In the genomic region with DNA sequence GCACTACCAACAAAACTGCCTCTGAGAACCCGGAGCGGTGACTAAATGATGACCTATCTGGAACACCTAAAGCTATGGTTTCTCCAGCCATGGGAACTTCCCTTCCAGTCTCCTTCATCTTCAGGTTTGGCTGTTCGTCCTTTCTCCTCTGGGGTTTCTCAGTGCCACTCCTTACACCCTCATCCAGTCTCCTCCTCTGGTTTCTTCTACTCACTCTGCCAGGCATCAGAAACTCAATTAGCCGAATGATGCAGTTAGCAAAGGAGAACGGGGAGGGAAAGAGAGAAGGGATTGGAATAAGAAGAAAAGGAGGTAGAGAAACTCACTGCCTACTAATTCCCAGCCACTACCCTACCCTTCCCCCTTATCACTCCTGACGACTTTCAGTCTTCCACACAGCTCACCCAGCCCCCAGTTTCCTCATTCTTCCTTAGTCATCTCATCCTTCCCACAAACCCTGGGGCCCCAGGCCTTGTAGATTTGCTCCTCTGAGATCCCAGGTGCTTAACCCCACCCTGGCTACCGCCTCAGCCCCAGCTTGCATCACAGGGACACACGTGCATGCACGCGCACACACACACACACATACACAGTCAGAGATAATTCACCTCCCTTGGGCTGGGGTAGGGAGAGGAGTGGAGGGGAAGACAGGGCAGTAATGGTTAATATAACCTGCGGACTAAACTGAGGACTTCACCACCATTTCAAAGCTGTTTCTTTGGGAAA, we compare ENCODE assay signal across 1 cellular context.
TF ChIP-seq lines count a peak whose summit lies in the region.

No MANE protein-coding gene starts in this region.

TF ChIP-seq in GM23338, 12 proteins besides CTCF, POLR2A, EP300 and RAD21 (continued from another document):
- TF ChIP-seq, protein P1, sequence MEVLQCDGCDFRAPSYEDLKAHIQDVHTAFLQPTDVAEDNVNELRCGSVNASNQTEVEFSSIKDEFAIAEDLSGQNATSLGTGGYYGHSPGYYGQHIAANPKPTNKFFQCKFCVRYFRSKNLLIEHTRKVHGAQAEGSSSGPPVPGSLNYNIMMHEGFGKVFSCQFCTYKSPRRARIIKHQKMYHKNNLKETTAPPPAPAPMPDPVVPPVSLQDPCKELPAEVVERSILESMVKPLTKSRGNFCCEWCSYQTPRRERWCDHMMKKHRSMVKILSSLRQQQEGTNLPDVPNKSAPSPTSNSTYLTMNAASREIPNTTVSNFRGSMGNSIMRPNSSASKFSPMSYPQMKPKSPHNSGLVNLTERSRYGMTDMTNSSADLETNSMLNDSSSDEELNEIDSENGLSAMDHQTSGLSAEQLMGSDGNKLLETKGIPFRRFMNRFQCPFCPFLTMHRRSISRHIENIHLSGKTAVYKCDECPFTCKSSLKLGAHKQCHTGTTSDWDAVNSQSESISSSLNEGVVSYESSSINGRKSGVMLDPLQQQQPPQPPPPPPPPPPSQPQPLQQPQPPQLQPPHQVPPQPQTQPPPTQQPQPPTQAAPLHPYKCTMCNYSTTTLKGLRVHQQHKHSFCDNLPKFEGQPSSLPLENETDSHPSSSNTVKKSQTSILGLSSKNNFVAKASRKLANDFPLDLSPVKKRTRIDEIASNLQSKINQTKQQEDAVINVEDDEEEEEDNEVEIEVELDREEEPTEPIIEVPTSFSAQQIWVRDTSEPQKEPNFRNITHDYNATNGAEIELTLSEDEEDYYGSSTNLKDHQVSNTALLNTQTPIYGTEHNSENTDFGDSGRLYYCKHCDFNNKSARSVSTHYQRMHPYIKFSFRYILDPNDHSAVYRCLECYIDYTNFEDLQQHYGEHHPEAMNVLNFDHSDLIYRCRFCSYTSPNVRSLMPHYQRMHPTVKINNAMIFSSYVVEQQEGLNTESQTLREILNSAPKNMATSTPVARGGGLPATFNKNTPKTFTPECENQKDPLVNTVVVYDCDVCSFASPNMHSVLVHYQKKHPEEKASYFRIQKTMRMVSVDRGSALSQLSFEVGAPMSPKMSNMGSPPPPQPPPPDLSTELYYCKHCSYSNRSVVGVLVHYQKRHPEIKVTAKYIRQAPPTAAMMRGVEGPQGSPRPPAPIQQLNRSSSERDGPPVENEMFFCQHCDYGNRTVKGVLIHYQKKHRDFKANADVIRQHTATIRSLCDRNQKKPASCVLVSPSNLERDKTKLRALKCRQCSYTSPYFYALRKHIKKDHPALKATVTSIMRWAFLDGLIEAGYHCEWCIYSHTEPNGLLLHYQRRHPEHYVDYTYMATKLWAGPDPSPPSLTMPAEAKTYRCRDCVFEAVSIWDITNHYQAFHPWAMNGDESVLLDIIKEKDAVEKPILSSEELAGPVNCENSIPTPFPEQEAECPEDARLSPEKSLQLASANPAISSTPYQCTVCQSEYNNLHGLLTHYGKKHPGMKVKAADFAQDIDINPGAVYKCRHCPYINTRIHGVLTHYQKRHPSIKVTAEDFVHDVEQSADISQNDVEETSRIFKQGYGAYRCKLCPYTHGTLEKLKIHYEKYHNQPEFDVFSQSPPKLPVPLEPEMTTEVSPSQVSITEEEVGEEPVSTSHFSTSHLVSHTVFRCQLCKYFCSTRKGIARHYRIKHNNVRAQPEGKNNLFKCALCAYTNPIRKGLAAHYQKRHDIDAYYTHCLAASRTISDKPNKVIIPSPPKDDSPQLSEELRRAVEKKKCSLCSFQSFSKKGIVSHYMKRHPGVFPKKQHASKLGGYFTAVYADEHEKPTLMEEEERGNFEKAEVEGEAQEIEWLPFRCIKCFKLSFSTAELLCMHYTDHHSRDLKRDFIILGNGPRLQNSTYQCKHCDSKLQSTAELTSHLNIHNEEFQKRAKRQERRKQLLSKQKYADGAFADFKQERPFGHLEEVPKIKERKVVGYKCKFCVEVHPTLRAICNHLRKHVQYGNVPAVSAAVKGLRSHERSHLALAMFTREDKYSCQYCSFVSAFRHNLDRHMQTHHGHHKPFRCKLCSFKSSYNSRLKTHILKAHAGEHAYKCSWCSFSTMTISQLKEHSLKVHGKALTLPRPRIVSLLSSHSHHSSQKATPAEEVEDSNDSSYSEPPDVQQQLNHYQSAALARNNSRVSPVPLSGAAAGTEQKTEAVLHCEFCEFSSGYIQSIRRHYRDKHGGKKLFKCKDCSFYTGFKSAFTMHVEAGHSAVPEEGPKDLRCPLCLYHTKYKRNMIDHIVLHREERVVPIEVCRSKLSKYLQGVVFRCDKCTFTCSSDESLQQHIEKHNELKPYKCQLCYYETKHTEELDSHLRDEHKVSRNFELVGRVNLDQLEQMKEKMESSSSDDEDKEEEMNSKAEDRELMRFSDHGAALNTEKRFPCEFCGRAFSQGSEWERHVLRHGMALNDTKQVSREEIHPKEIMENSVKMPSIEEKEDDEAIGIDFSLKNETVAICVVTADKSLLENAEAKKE (CRISPR knock-in tag; IDR thresholded peaks at IDR 0.05), result no peak; the same call in 1 of the 2 replicates
- TF ChIP-seq POLR2AphosphoS5 (IDR thresholded peaks at IDR 0.05; ENCODE audit: low read depth) (no peak), JUNB (IDR thresholded peaks at IDR 0.05; ENCODE audit: unreplicated experiment) (no peak), ZNF114 (CRISPR knock-in tag; IDR thresholded peaks at IDR 0.05) (no peak), STAT1 (IDR thresholded peaks at IDR 0.05; ENCODE audit: unreplicated experiment) (no peak), NANOG (IDR thresholded peaks at IDR 0.05; ENCODE audit: borderline replicate concordance) (no peak), ZNF331 (CRISPR knock-in tag; IDR thresholded peaks at IDR 0.05; ENCODE audit: low read depth) (no peak; the same call in 1 of the 2 replicates)
- TF ChIP-seq, protein P2, sequence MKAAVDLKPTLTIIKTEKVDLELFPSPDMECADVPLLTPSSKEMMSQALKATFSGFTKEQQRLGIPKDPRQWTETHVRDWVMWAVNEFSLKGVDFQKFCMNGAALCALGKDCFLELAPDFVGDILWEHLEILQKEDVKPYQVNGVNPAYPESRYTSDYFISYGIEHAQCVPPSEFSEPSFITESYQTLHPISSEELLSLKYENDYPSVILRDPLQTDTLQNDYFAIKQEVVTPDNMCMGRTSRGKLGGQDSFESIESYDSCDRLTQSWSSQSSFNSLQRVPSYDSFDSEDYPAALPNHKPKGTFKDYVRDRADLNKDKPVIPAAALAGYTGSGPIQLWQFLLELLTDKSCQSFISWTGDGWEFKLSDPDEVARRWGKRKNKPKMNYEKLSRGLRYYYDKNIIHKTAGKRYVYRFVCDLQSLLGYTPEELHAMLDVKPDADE (IDR thresholded peaks at IDR 0.05), result no peak
- TF ChIP-seq, protein P3, sequence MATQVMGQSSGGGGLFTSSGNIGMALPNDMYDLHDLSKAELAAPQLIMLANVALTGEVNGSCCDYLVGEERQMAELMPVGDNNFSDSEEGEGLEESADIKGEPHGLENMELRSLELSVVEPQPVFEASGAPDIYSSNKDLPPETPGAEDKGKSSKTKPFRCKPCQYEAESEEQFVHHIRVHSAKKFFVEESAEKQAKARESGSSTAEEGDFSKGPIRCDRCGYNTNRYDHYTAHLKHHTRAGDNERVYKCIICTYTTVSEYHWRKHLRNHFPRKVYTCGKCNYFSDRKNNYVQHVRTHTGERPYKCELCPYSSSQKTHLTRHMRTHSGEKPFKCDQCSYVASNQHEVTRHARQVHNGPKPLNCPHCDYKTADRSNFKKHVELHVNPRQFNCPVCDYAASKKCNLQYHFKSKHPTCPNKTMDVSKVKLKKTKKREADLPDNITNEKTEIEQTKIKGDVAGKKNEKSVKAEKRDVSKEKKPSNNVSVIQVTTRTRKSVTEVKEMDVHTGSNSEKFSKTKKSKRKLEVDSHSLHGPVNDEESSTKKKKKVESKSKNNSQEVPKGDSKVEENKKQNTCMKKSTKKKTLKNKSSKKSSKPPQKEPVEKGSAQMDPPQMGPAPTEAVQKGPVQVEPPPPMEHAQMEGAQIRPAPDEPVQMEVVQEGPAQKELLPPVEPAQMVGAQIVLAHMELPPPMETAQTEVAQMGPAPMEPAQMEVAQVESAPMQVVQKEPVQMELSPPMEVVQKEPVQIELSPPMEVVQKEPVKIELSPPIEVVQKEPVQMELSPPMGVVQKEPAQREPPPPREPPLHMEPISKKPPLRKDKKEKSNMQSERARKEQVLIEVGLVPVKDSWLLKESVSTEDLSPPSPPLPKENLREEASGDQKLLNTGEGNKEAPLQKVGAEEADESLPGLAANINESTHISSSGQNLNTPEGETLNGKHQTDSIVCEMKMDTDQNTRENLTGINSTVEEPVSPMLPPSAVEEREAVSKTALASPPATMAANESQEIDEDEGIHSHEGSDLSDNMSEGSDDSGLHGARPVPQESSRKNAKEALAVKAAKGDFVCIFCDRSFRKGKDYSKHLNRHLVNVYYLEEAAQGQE (IDR thresholded peaks at IDR 0.05; ENCODE audit: unreplicated experiment), result no peak
